Comparison of ENCODE assay signal across 26 cellular contexts in the genomic region with DNA sequence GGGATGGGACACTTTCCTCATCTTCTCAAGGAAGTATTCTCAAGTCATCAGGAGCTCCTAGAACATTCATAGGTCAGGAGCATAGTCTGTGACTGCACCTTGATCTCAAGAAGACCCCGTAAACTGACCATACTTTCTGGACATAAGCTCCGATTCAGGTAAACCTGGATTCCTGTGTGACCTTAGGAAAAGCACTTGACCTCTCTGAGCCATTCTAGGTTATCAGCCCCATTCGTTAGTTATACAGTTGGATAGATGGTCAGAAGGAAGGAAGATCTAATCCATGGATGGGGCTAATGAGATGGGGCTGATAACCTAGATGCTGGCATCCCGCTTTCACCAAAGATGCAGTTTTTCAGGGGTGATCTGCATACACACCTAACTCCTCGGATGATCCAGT.
"Had no signal": no experiment of that assay in that cellular context is flagged by ENCODE, and none has a peak within 500 bp of the region (broad histone marks: within the 10 kb centered on the region; RNA-seq: fewer than 3 reads in every experiment).

No MANE protein-coding gene starts in this region.

- H3K27me3 ChIP-seq: cardiac muscle cell, dorsolateral prefrontal cortex, pancreas had no signal

- H3K36me3 ChIP-seq: cardiac muscle cell, left lung, pancreas had no signal

- FAIRE-seq: frontal cortex, islet of Langerhans, pancreas had no signal

- H3K27ac Mint-ChIP-seq: activated naive CD4-positive, alpha-beta T cell treated with anti-CD3 and anti-CD28 coated beads, Interleukin-2, amount 50 U/mL, for 72 hours; activated T-cell treated with anti-CD3 and anti-CD28 coated beads, Interleukin-2, amount 50 U/mL, for 72 hours; naive thymus-derived CD4-positive, alpha-beta T cell; stimulated activated memory B cell treated with anti-CD40 and anti-IgM and Interleukin-4, amounts not matched to agents 10 μg/mL and 1 μg/mL and 100 μg/mL, for 72 hours; stimulated activated naive CD8-positive, alpha-beta T cell treated with anti-CD3 and anti-CD28 coated beads, Interleukin-15, amount 100 ng/mL, for 72 hours had no signal

- H3K27me3 Mint-ChIP-seq: stimulated activated naive CD8-positive, alpha-beta T cell treated with anti-CD3 and anti-CD28 coated beads, Interleukin-15, amount 100 ng/mL, for 72 hours had no signal

- ATAC-seq: activated naive CD4-positive, alpha-beta T cell treated with anti-CD3 and anti-CD28 coated beads, Interleukin-2, amount 50 U/mL, for 72 hours; activated T-cell treated with anti-CD3 and anti-CD28 coated beads, Interleukin-2, amount 50 U/mL, for 72 hours; left lung; naive thymus-derived CD4-positive, alpha-beta T cell; pancreas; psoas muscle; stimulated activated memory B cell treated with anti-CD40 and anti-IgM and Interleukin-4, amounts not matched to agents 10 μg/mL and 1 μg/mL and 100 μg/mL, for 72 hours; stimulated activated naive CD8-positive, alpha-beta T cell treated with anti-CD3 and anti-CD28 coated beads, Interleukin-15, amount 100 ng/mL, for 72 hours; WTC11 had no signal

- H3K9me3 ChIP-seq: left lung, pancreas, psoas muscle had no signal

- H3K4me2 ChIP-seq: smooth muscle cell had no signal

- H3K36me3 Mint-ChIP-seq: activated naive CD4-positive, alpha-beta T cell treated with anti-CD3 and anti-CD28 coated beads, Interleukin-2, amount 50 U/mL, for 72 hours; naive thymus-derived CD4-positive, alpha-beta T cell; stimulated activated memory B cell treated with anti-CD40 and anti-IgM and Interleukin-4, amounts not matched to agents 10 μg/mL and 1 μg/mL and 100 μg/mL, for 72 hours; WTC11 had no signal

- H3K4me1 Mint-ChIP-seq: naive thymus-derived CD4-positive, alpha-beta T cell; stimulated activated memory B cell treated with anti-CD40 and anti-IgM and Interleukin-4, amounts not matched to agents 10 μg/mL and 1 μg/mL and 100 μg/mL, for 72 hours; stimulated activated naive CD8-positive, alpha-beta T cell treated with anti-CD3 and anti-CD28 coated beads, Interleukin-15, amount 100 ng/mL, for 72 hours had no signal

- H3K4me3 ChIP-seq: cardiac muscle cell, coronary artery, dorsolateral prefrontal cortex, left lung, lung, pancreas, psoas muscle, smooth muscle cell had no signal

- H3K4me1 ChIP-seq: psoas muscle had no signal

- DNase-seq: activated naive CD4-positive, alpha-beta T cell; activated T-cell treated with anti-CD3 and anti-CD28 coated beads for 4 hours; activated T-cell treated with anti-CD3 and anti-CD28 coated beads, Interleukin-2, amount 50 U/mL, for 72 hours; dorsolateral prefrontal cortex; effector memory CD4-positive, alpha-beta T cell; left lung; naive thymus-derived CD4-positive, alpha-beta T cell; nucleus accumbens; psoas muscle; stimulated activated CD4-positive, alpha-beta T cell treated with anti-CD3 and anti-CD28 coated beads, Interleukin-1b, Interleukin-23, amount 100 ng/mL, for 48 hours; stimulated activated CD4-positive, alpha-beta T cell treated with anti-CD3 and anti-CD28 coated beads, Interleukin-4, amount 100 ng/mL, for 4 hours; stimulated activated CD8-positive, alpha-beta memory T cell treated with anti-CD3 and anti-CD28 coated beads, Interleukin-4, amount 100 ng/mL, for 48 hours; stimulated activated naive CD8-positive, alpha-beta T cell treated with anti-CD3 and anti-CD28 coated beads, Interleukin-15, amount 100 ng/mL, for 72 hours; substantia nigra; T-helper 2 cell had no signal

- H3K9me3 Mint-ChIP-seq: activated naive CD4-positive, alpha-beta T cell treated with anti-CD3 and anti-CD28 coated beads, Interleukin-2, amount 50 U/mL, for 72 hours; activated T-cell treated with anti-CD3 and anti-CD28 coated beads, Interleukin-2, amount 50 U/mL, for 72 hours; naive thymus-derived CD4-positive, alpha-beta T cell; neural crest cell; stimulated activated memory B cell treated with anti-CD40 and anti-IgM and Interleukin-4, amounts not matched to agents 10 μg/mL and 1 μg/mL and 100 μg/mL, for 72 hours; stimulated activated naive CD8-positive, alpha-beta T cell treated with anti-CD3 and anti-CD28 coated beads, Interleukin-15, amount 100 ng/mL, for 72 hours; WTC11 had no signal

- H3K27ac ChIP-seq: coronary artery, dorsolateral prefrontal cortex, left lung, psoas muscle had no signal

- H3K4me3 Mint-ChIP-seq: activated T-cell treated with anti-CD3 and anti-CD28 coated beads, Interleukin-2, amount 50 U/mL, for 72 hours; naive thymus-derived CD4-positive, alpha-beta T cell; neural crest cell; stimulated activated memory B cell treated with anti-CD40 and anti-IgM and Interleukin-4, amounts not matched to agents 10 μg/mL and 1 μg/mL and 100 μg/mL, for 72 hours; stimulated activated naive CD8-positive, alpha-beta T cell treated with anti-CD3 and anti-CD28 coated beads, Interleukin-15, amount 100 ng/mL, for 72 hours; WTC11 had no signal
